ENCODE assay signal across 29 cellular contexts in the genomic region with DNA sequence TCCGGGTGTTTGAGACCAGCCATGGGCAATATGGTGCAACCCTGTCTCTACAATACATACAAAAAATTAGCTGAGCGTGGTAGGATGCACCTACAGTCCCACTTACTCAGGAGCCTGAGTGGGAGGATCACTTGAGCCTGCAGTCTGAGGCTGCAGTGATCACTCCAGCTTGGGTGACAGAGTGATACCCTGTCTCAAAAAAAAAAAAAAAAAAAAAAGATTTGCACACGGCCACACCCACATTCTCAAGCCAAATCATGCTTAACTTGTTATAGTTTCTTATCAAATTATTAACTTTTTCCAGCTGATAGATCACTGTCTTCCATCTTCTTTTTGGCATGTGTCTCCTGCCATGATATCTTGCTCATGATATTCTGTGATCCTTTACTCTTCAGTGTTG.
"Had no signal": no experiment of that assay in that cellular context is flagged by ENCODE, and none has a peak within 500 bp of the region (broad histone marks: within the 10 kb centered on the region; RNA-seq: fewer than 3 reads in every experiment).

No MANE protein-coding gene starts in this region.

- H3K4me1 ChIP-seq: Peyer's patch had no signal

- ATAC-seq: activated CD8-positive, alpha-beta memory T cell treated with anti-CD3 and anti-CD28 coated beads, Interleukin-2, amount 10 ng/mL, durations not matched to agents 7 days and 5 days; activated naive CD4-positive, alpha-beta T cell treated with anti-CD3 and anti-CD28 coated beads, Interleukin-2, amount 50 U/mL, for 72 hours; activated naive CD8-positive, alpha-beta T cell treated with anti-CD3 and anti-CD28 coated beads, Interleukin-2, amount 50 U/mL, for 24 hours; body of pancreas; T-helper 17 cell; WTC11 had no signal

- H3K27ac Mint-ChIP-seq: activated CD4-positive, alpha-beta T cell treated with anti-CD3 and anti-CD28 coated beads, Interleukin-2, amount 10 ng/mL, durations not matched to agents 24 days and 14 days; activated CD8-positive, alpha-beta memory T cell treated with anti-CD3 and anti-CD28 coated beads, Interleukin-2, amount 10 ng/mL, durations not matched to agents 7 days and 5 days; activated naive CD8-positive, alpha-beta T cell treated with anti-CD3 and anti-CD28 coated beads, Interleukin-2, amount 50 U/mL, for 24 hours; activated T-cell treated with anti-CD3 and anti-CD28 coated beads, Interleukin-2, amount 50 U/mL, for 24 hours; T-helper 17 cell; WTC11 had no signal

- H3K27ac ChIP-seq: ascending aorta, body of pancreas, Peyer's patch had no signal

- H3K36me3 Mint-ChIP-seq: activated naive CD4-positive, alpha-beta T cell treated with anti-CD3 and anti-CD28 coated beads, Interleukin-2, amount 50 U/mL, for 72 hours had no signal

- H3K9me3 ChIP-seq: ascending aorta, body of pancreas, MG63, Peyer's patch had no signal

- H3K4me3 Mint-ChIP-seq: activated CD4-positive, alpha-beta T cell treated with anti-CD3 and anti-CD28 coated beads, Interleukin-2, amount 10 ng/mL, durations not matched to agents 24 days and 14 days; activated CD8-positive, alpha-beta memory T cell treated with anti-CD3 and anti-CD28 coated beads, Interleukin-2, amount 10 ng/mL, durations not matched to agents 7 days and 5 days; activated naive CD8-positive, alpha-beta T cell treated with anti-CD3 and anti-CD28 coated beads, Interleukin-2, amount 50 U/mL, for 24 hours; activated T-cell treated with anti-CD3 and anti-CD28 coated beads, Interleukin-2, amount 50 U/mL, for 24 hours; central memory CD8-positive, alpha-beta T cell; T-helper 17 cell; WTC11 had no signal

- H3K9me3 Mint-ChIP-seq: activated CD4-positive, alpha-beta T cell treated with anti-CD3 and anti-CD28 coated beads, Interleukin-2, amount 10 ng/mL, durations not matched to agents 24 days and 14 days; activated naive CD4-positive, alpha-beta T cell treated with anti-CD3 and anti-CD28 coated beads, Interleukin-2, amount 50 U/mL, for 72 hours; activated naive CD8-positive, alpha-beta T cell treated with anti-CD3 and anti-CD28 coated beads, Interleukin-2, amount 50 U/mL, for 24 hours; activated T-cell treated with anti-CD3 and anti-CD28 coated beads, Interleukin-2, amount 50 U/mL, for 24 hours; central memory CD8-positive, alpha-beta T cell; WTC11 had no signal

- H3K27me3 Mint-ChIP-seq: activated CD8-positive, alpha-beta memory T cell treated with anti-CD3 and anti-CD28 coated beads, Interleukin-2, amount 10 ng/mL, durations not matched to agents 7 days and 5 days; activated naive CD8-positive, alpha-beta T cell treated with anti-CD3 and anti-CD28 coated beads, Interleukin-2, amount 50 U/mL, for 24 hours; activated T-cell treated with anti-CD3 and anti-CD28 coated beads, Interleukin-2, amount 50 U/mL, for 24 hours; central memory CD8-positive, alpha-beta T cell; T-helper 17 cell had no signal

- H3K27me3 ChIP-seq: ascending aorta, body of pancreas, MG63, Peyer's patch had no signal

- H3K36me3 ChIP-seq: ascending aorta, MG63, Peyer's patch had no signal

- DNase-seq: activated CD4-positive, alpha-beta T cell treated with anti-CD3 and anti-CD28 coated beads, Interleukin-2, amount 10 ng/mL, durations not matched to agents 24 days and 14 days; activated CD4-positive, alpha-beta T cell treated with anti-CD3 and anti-CD28 coated beads, Interleukin-2, amount 50 U/mL, for 48 hours; activated CD4-positive, CD25-positive, alpha-beta regulatory T cell treated with anti-CD3 and anti-CD28 coated beads, Interleukin-2, amount 50 U/mL, for 72 hours; activated CD8-positive, alpha-beta memory T cell treated with anti-CD3 and anti-CD28 coated beads, Interleukin-2, amount 10 ng/mL, durations not matched to agents 7 days and 5 days; activated effector memory CD4-positive, alpha-beta T cell treated with anti-CD3 and anti-CD28 coated beads, Interleukin-2, amount 50 U/mL, for 16 hours; activated naive CD4-positive, alpha-beta T cell treated with Interleukin-2 at 50 U/mL for 16 hours; activated naive CD8-positive, alpha-beta T cell treated with anti-CD3 and anti-CD28 coated beads, Interleukin-2, amount 50 U/mL, for 24 hours; activated T-cell treated with anti-CD3 and anti-CD28 coated beads, Interleukin-2, amount 50 U/mL, for 24 hours; amniotic stem cell; body of pancreas; MG63; MV-4-11; NCI-H1092 treated with DMSO at 0.1 percent for 48 hours; NCI-H1436; NCI-H1694 treated with DMSO at 0.1 percent for 48 hours; NCI-H2029 treated with DMSO at 0.1 percent for 48 hours; NCI-H345; NCI-H510A; NCI-H526 treated with DMSO at 0.1 percent for 48 hours; NCI-H82; NK-92 treated with Interleukin-12 subunit alpha and Interleukin-12 subunit beta, amount 100 ng/mL, for 24 hours; Peyer's patch; SHP77 treated with DMSO at 0.1 percent for 48 hours; T-helper 17 cell; T-helper 9 cell had no signal

- H3K4me3 ChIP-seq: ascending aorta, body of pancreas, MG63, Peyer's patch had no signal
